ENCODE assay signal across 11 cellular contexts in genomic region chr7:32093415-32094408, GRCh38. TPM values are rescaled to one million over a fixed set of nuclear protein-coding genes. Genes with fewer than 3 reads are reported as not detected.
DNase-seq lines count a peak whose midpoint lies in the region; ATAC-seq and TF ChIP-seq lines count a peak whose summit lies in the region.
"Had no signal": no experiment of that assay in that cellular context is flagged by ENCODE, and none has a peak within 500 bp of the region (broad histone marks: within the 10 kb centered on the region; RNA-seq: fewer than 3 reads in every experiment).

No MANE protein-coding gene starts in this region.

- H3K4me2 ChIP-seq in mammary epithelial cell (ENCODE audit: insufficient read depth, low read depth, low read length): peak overlapping the region; percentile 5

- DNase-seq in HT1080 (ENCODE audit: low read depth) (peak; percentile 84), mammary epithelial cell (peak; percentile 89), right cardiac atrium (peak; percentile 85 to 92 (median 85)), ureter (ENCODE audit: low spot score) (peak; percentile 60), caudate nucleus (lab: John Stamatoyannopoulos, UW) (no peak)
- DNase-seq in activated CD4-positive, alpha-beta T cell treated with anti-CD3 and anti-CD28 coated beads, Interleukin-2, amount 10 ng/mL, durations not matched to agents 24 days and 14 days: no peak
- DNase-seq: activated CD8-positive, alpha-beta T cell treated with anti-CD3 and anti-CD28 coated beads, Interleukin-2, amount 10 ng/mL, durations not matched to agents 7 days and 5 days; NCI-H187 had no signal

- no peak for TF ChIP-seq CTCF in mammary epithelial cell (conservative IDR thresholded peaks at IDR 0.05 in 1 of 2, IDR thresholded peaks at IDR 0.05 in 1 of 2; ENCODE audit: extremely low read depth in 1 of 2, insufficient read depth in 1 of 2, low read depth in 1 of 2, low read length in 2 of 2)

- H4K20me1 ChIP-seq in mammary epithelial cell (ENCODE audit: insufficient read depth, low read length): no peaks in the 10 kb centered on the region

- ATAC-seq in right cardiac atrium (peak; percentile 93 to 95), GM19463 (IDR thresholded peaks at IDR 0.05; ENCODE audit: unreplicated experiment) (no peak)
- ATAC-seq: activated CD8-positive, alpha-beta T cell treated with anti-CD3 and anti-CD28 coated beads, Interleukin-2, amount 10 ng/mL, durations not matched to agents 7 days and 5 days had no signal

- H3K27me3 Mint-ChIP-seq in activated CD4-positive, alpha-beta T cell treated with anti-CD3 and anti-CD28 coated beads, Interleukin-2, amount 10 ng/mL, durations not matched to agents 24 days and 14 days: no peaks in the 10 kb centered on the region
- H3K27me3 Mint-ChIP-seq: central memory CD8-positive, alpha-beta T cell had no signal

- CTCF ChIA-PET in mammary epithelial cell (lab: Charles Lee; ENCODE audit: low non-redundant PET): interaction anchor here (0.6 kb wide), 1 partner anchor 203 kb away, joined by 4 read pairs; no protein-coding TSS in a partner anchor

- H3K27ac ChIP-seq in mammary epithelial cell (ENCODE audit: insufficient read depth, low read depth, low read length): peak overlapping the region; percentile 59
- peak overlapping the region; percentile 88 for H3K27ac ChIP-seq in right cardiac atrium (ENCODE audit: low read length)
- no peak overlapping the region for H3K27ac ChIP-seq in caudate nucleus (ENCODE audit: low read depth, low read length)
- H3K27ac ChIP-seq: SJSA1 had no signal

- H2AFZ ChIP-seq in mammary epithelial cell (ENCODE audit: low read depth, low read length): no peak overlapping the region

- no peak overlapping the region for H3K4me3 ChIP-seq in mammary epithelial cell (replicated peaks in 1 of 3; ENCODE audit: insufficient read depth in 1 of 3, low read depth in 2 of 3, low read length in 3 of 3)
- H3K4me3 ChIP-seq in right cardiac atrium (ENCODE audit: low read length): no peak overlapping the region
- H3K4me3 ChIP-seq: SJSA1 had no signal

- no TSS peak for BruUV-seq in mammary epithelial cell (replicated peaks; lab: Mats Ljungman, UMichigan)

- H3K4me1 Mint-ChIP-seq in activated CD4-positive, alpha-beta T cell treated with anti-CD3 and anti-CD28 coated beads, Interleukin-2, amount 10 ng/mL, durations not matched to agents 24 days and 14 days: no peaks in the 10 kb centered on the region
- H3K4me1 Mint-ChIP-seq: central memory CD8-positive, alpha-beta T cell had no signal

- dilution Hi-C loops in mammary epithelial cell (cut with HindIII; ENCODE audit: low sequenced_read_pairs): no loop called here

- H3K9me3 Mint-ChIP-seq in activated CD4-positive, alpha-beta T cell treated with anti-CD3 and anti-CD28 coated beads, Interleukin-2, amount 10 ng/mL, durations not matched to agents 24 days and 14 days: no peaks in the 10 kb centered on the region

- H3K9ac ChIP-seq in mammary epithelial cell (ENCODE audit: insufficient read depth, low read length): peak overlapping the region; percentile 6

- no peaks in the 10 kb centered on the region for H3K79me2 ChIP-seq in mammary epithelial cell (ENCODE audit: insufficient read depth, low read length)

- no peaks in the 10 kb centered on the region for H3K36me3 ChIP-seq in mammary epithelial cell (ENCODE audit: insufficient read depth, low read length)
- H3K36me3 ChIP-seq: SJSA1 had no signal

- no peak overlapping the region for H3K4me3 Mint-ChIP-seq in activated CD4-positive, alpha-beta T cell treated with anti-CD3 and anti-CD28 coated beads, Interleukin-2, amount 10 ng/mL, durations not matched to agents 24 days and 14 days
- H3K4me3 Mint-ChIP-seq: activated CD8-positive, alpha-beta T cell treated with anti-CD3 and anti-CD28 coated beads, Interleukin-2, amount 10 ng/mL, durations not matched to agents 7 days and 5 days; central memory CD8-positive, alpha-beta T cell had no signal

- WGBS in mammary epithelial cell (ENCODE audit: low coverage, missing lambda C conversion rate): 29% methylated on average over 4 of the region's 4 CpGs
- WGBS in right cardiac atrium: 25% methylated on average over 4 of the region's 4 CpGs

- intact Hi-C loops in mammary epithelial cell (cut with micrococcal nuclease): loop anchor here (1.0 kb wide), 1 partner anchor 70 kb away; no protein-coding TSS in a partner anchor
- intact Hi-C loops in right cardiac atrium (cut with DNase I): no loop called here
- intact Hi-C loops in activated CD4-positive, alpha-beta T cell treated with anti-CD3 and anti-CD28 coated beads, Interleukin-2, amount 10 ng/mL, durations not matched to agents 24 days and 14 days (cut with micrococcal nuclease): no loop called here

- H3K27ac Mint-ChIP-seq in activated CD4-positive, alpha-beta T cell treated with anti-CD3 and anti-CD28 coated beads, Interleukin-2, amount 10 ng/mL, durations not matched to agents 24 days and 14 days: no peak overlapping the region
- H3K27ac Mint-ChIP-seq: activated CD8-positive, alpha-beta T cell treated with anti-CD3 and anti-CD28 coated beads, Interleukin-2, amount 10 ng/mL, durations not matched to agents 7 days and 5 days had no signal

- no peaks in the 10 kb centered on the region for H3K27me3 ChIP-seq in mammary epithelial cell (ENCODE audit: insufficient read depth, low read length)
- no peaks in the 10 kb centered on the region for H3K27me3 ChIP-seq in right cardiac atrium (ENCODE audit: control insufficient read depth, insufficient read depth)
- H3K27me3 ChIP-seq: SJSA1 had no signal

- peaks cover 34% of the 10 kb centered on the region for H3K4me1 ChIP-seq in mammary epithelial cell (ENCODE audit: insufficient read depth, low read length)
- H3K4me1 ChIP-seq in right cardiac atrium (ENCODE audit: control insufficient read depth, insufficient read depth, low read length): peaks cover 9% of the 10 kb centered on the region
- H3K4me1 ChIP-seq: SJSA1 had no signal

- in situ Hi-C loops in mammary epithelial cell (cut with MboI; ENCODE audit: low sequenced_read_pairs in 2 of 2): no loop called here

- H3K36me3 Mint-ChIP-seq in activated CD4-positive, alpha-beta T cell treated with anti-CD3 and anti-CD28 coated beads, Interleukin-2, amount 10 ng/mL, durations not matched to agents 24 days and 14 days (ENCODE audit: low read depth): no peaks in the 10 kb centered on the region

- H3K9me3 ChIP-seq in mammary epithelial cell (replicated peaks; ENCODE audit: insufficient read depth, low read length) (no peaks in the 10 kb centered on the region), right cardiac atrium (ENCODE audit: control insufficient read depth, low read length) (no peaks in the 10 kb centered on the region)
- H3K9me3 ChIP-seq: SJSA1 had no signal

RNA-seq across cellular contexts. Expression of gene PDE1C, which starts 23.5 kb away (rescaled TPM):
- 0.53 and 1.3 TPM in 2 replicates for total RNA-seq in HT1080 (2014; rRNA removed; shearing (Covaris generic))
- polyA plus RNA-seq in HT1080 (2015; cell fraction: cytosol; rRNA removed): 2.1 and 4.0 TPM in 2 replicates
- polyA plus RNA-seq in HT1080 (2015; cell fraction: nucleus; rRNA removed): 8.7 and 10.1 TPM in 2 replicates
- 100 to 1,000 TPM in 1 of 2 donors, 10 to 100 TPM in 1; 35.8 to 109 TPM for total RNA-seq in mammary epithelial cell
- polyA plus RNA-seq in mammary epithelial cell: 8.0 TPM
- polyA minus RNA-seq in mammary epithelial cell: 112 TPM
- total RNA-seq in right cardiac atrium: 10 to 100 TPM; 89.8 to 94.4 (median 91.7) TPM
- polyA plus RNA-seq in right cardiac atrium: 23.2 TPM
- 12.2 TPM for total RNA-seq in ureter
- total RNA-seq in activated CD4-positive, alpha-beta T cell treated with anti-CD3 and anti-CD28 coated beads, Interleukin-2, amount 10 ng/mL, durations not matched to agents 24 days and 14 days: not detected in 2 replicates
- total RNA-seq: activated CD8-positive, alpha-beta T cell treated with anti-CD3 and anti-CD28 coated beads, Interleukin-2, amount 10 ng/mL, durations not matched to agents 7 days and 5 days had no signal

Comparison
In these comparisons a context has a peak if more than half of its experiments do, and no peak if none do; other contexts are left out.
1. DNase-seq: peak in HT1080 (single experiment), mammary epithelial cell (single experiment), right cardiac atrium (3 of 3) and ureter (single experiment); none in caudate nucleus (0 of 61) and activated CD4-positive, alpha-beta T cell treated with anti-CD3 and anti-CD28 coated beads, Interleukin-2, amount 10 ng/mL, durations not matched to agents 24 days and 14 days (single experiment).